In the genomic region with DNA sequence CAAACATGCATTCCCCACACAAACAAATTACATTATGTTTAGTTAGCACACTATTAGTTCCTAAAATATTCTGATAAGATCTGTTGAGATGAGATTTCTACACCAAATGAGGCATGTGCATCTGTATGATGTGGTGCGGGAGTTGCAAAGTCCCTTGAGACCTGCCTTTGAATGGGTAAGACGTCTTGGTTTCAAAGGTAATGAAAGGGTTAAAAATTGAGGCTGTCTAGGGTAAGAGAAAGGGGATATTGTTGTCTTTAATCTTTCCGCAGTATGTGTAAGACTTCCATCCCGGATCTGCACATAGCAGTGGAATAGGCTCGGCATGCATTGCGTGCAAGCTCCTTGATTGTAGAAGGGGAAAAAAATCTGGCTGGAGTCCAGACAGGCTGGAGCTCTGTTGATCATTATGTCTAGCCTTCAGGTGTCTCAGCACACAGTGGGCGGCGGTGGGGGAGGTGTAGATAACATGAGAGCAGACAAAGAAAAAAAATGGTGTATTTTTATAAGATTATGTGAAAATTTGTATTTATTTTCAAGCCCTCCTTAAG, we compare ENCODE assay signal across 8 cellular contexts.
DNase-seq lines count a peak whose midpoint lies in the region; ATAC-seq and TF ChIP-seq lines count a peak whose summit lies in the region.

No MANE protein-coding gene starts in this region.

- H3K79me1 ChIP-seq in neuronal stem cell (ENCODE audit: low read depth, low read length): no peaks in the 10 kb centered on the region

- no peak overlapping the region for H2AK5ac ChIP-seq in neuronal stem cell (ENCODE audit: low read depth, low read length)

- H2BK120ac ChIP-seq in neuronal stem cell (ENCODE audit: low read depth, low read length): no peak overlapping the region

- no peak overlapping the region for H3K18ac ChIP-seq in neuronal stem cell (ENCODE audit: low read length)

- H3K4me2 ChIP-seq in neuronal stem cell (ENCODE audit: insufficient read depth, low read length, poor library complexity, severe bottlenecking): no peak overlapping the region

- no peak overlapping the region for H2AFZ ChIP-seq in neuronal stem cell (ENCODE audit: low read length)

- H2BK15ac ChIP-seq in neuronal stem cell (ENCODE audit: low read length): no peak overlapping the region

- no CpG with 5 or more reads among the region's 8 CpGs for WGBS in neuronal stem cell (ENCODE audit: extremely low coverage in 2 of 2, insufficient read length in 2 of 2, insufficient replicate concordance in 1 of 2), 2 donors

- H3K4ac ChIP-seq in neuronal stem cell (ENCODE audit: low read length): no peak overlapping the region

- peak; percentile 44 for ATAC-seq in HG02571 (IDR thresholded peaks at IDR 0.05; ENCODE audit: unreplicated experiment)
- ATAC-seq in SK-N-SH treated with all-trans-retinoic acid at 6 μM for 48 hours: peak; percentile 62

- no peak overlapping the region for H2BK5ac ChIP-seq in neuronal stem cell (ENCODE audit: low read length)

- peak; percentile 99 for DNase-seq in ELR (ENCODE audit: low read depth)
- peak; percentile 76 for DNase-seq in NCI-H1092 treated with DMSO at 0.1 percent for 48 hours (lab: John Stamatoyannopoulos, UW)
- peak; percentile 14 to 72 for DNase-seq in ascending aorta (ENCODE audit: low spot score in 2 of 2)
- no peak for DNase-seq in neuronal stem cell (ENCODE audit: low spot score)

- H3K27ac ChIP-seq in ascending aorta (peak overlapping the region in 1 of 2 donors; percentile 56), iPS-18a (ENCODE audit: low read length) (no peak overlapping the region), skin epidermis (peak overlapping the region in 16 of 21 experiments; percentile 39 to 88 (median 66)), neuronal stem cell (replicated peaks; ENCODE audit: low read length) (no peak overlapping the region)

- no peaks in the 10 kb centered on the region for H3K36me3 ChIP-seq in ascending aorta
- H3K36me3 ChIP-seq in iPS-18a (ENCODE audit: control insufficient read depth, low read depth, low read length): no peaks in the 10 kb centered on the region
- no peaks in the 10 kb centered on the region for H3K36me3 ChIP-seq in neuronal stem cell (replicated peaks in 1 of 2; ENCODE audit: control insufficient read depth in 2 of 2, insufficient read depth in 2 of 2, low read length in 2 of 2)

- no peak overlapping the region for H3K14ac ChIP-seq in neuronal stem cell (ENCODE audit: low read length)

- no peak overlapping the region for H2BK12ac ChIP-seq in neuronal stem cell (ENCODE audit: low read length)

- H3K9me3 ChIP-seq in ascending aorta (no peaks in the 10 kb centered on the region), iPS-18a (ENCODE audit: control insufficient read depth, low read depth, low read length) (no peaks in the 10 kb centered on the region), neuronal stem cell (replicated peaks in 1 of 2; ENCODE audit: control insufficient read depth in 2 of 2, insufficient read depth in 1 of 2, low read depth in 1 of 2, low read length in 2 of 2) (no peaks in the 10 kb centered on the region)

- no peak overlapping the region for H4K8ac ChIP-seq in neuronal stem cell (ENCODE audit: low read depth, low read length)

- H3K9ac ChIP-seq in iPS-18a (ENCODE audit: low read length): no peak overlapping the region
- H3K9ac ChIP-seq in neuronal stem cell (ENCODE audit: low read depth, low read length, poor library complexity): no peak overlapping the region

- no peak overlapping the region for H3K23ac ChIP-seq in neuronal stem cell (ENCODE audit: low read depth, low read length, poor library complexity)

- no peak overlapping the region for H4K91ac ChIP-seq in neuronal stem cell (ENCODE audit: low read depth, low read length, poor library complexity)

- no peak for TF ChIP-seq CTCF in ascending aorta (IDR thresholded peaks at IDR 0.05)

- H3K27me3 ChIP-seq in ascending aorta (no peaks in the 10 kb centered on the region), iPS-18a (ENCODE audit: control insufficient read depth, insufficient read depth, low read length) (no peaks in the 10 kb centered on the region), neuronal stem cell (ENCODE audit: control insufficient read depth in 3 of 3, insufficient read depth in 3 of 3, low read depth in 1 of 3, low read length in 3 of 3) (no peaks in the 10 kb centered on the region)

- intact Hi-C loops in ascending aorta (cut with DNase I): no loop called here

- H3K4me3 ChIP-seq in ascending aorta (peak overlapping the region; percentile 47 to 63), iPS-18a (ENCODE audit: low read length) (peak overlapping the region; percentile 26), skin epidermis (peak overlapping the region; percentile 31 to 52 (median 43)), neuronal stem cell (ENCODE audit: low read length in 2 of 2) (peak overlapping the region in 1 of 2 donors; percentile 53)

- peaks cover 0 to 3% of the 10 kb centered on the region in 2 donors for H3K4me1 ChIP-seq in ascending aorta
- H3K4me1 ChIP-seq in iPS-18a (ENCODE audit: control insufficient read depth, low read depth, low read length): peaks cover 12% of the 10 kb centered on the region
- H3K4me1 ChIP-seq in neuronal stem cell (ENCODE audit: control insufficient read depth in 2 of 2, insufficient read depth in 1 of 2, low read depth in 1 of 2, low read length in 2 of 2): peaks cover 4 to 21% of the 10 kb centered on the region in 2 donors

TF ChIP-seq in SK-N-SH treated with all-trans-retinoic acid at 6 μM for 48 hours, 23 proteins besides CTCF, POLR2A, EP300 and RAD21:
- TF ChIP-seq BACH2 (CRISPR knock-in tag; IDR thresholded peaks at IDR 0.05; ENCODE audit: borderline replicate concordance): no peak
- TF ChIP-seq ZNF70 (CRISPR knock-in tag; IDR thresholded peaks at IDR 0.05): no peak

Comparison
In these comparisons a context has a peak if more than half of its experiments do, and no peak if none do; other contexts are left out.
1. H3K27ac ChIP-seq: peak in skin epidermis (16 of 21); none in iPS-18a (single experiment) and neuronal stem cell (single experiment).